1 cellular context compared by ENCODE assay signal in the genomic region with DNA sequence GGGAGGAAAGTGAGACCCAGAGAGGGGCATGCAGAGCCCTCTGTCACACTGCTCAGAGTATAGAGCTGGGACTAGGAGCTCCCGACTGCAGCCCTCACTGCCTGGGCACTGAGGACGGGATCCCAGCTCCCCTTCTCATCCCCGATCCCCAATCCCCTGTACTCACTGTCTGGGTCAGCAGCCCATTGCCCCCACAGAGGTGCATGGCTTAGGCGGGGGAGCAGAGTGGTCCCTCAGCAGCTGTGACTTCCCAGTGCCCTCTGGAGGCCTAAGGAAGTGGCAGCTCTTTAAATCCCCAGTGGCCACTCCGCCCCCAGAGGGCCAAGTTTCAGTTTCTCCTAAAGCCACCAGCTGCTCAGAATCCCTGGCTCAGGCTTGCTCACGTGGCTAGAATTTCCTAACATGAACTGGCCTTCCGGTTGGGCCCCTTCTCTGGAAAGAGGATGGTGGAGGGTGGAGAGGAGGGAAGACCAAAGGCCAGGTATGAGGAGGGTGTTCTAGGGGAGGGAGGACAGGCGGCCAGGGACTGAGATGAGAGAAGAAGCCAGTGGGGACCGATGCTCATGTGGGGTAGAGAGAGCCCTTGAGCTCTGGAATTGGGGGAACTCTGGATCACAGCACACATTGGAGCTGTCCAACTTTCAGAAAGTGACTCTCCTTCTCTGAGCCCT.
A peak's percentile ranks its signal among the peaks of the same experiment; 100 is the strongest.
TF ChIP-seq lines count a peak whose summit lies in the region.

A gene with protein sequence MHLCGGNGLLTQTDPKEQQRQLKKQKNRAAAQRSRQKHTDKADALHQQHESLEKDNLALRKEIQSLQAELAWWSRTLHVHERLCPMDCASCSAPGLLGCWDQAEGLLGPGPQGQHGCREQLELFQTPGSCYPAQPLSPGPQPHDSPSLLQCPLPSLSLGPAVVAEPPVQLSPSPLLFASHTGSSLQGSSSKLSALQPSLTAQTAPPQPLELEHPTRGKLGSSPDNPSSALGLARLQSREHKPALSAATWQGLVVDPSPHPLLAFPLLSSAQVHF (minus strand): TSS at position 262 of the 671 bp plus-strand sequence. CDS start 57 bp downstream, at position 205.

TF ChIP-seq in K562, 482 proteins besides CTCF, POLR2A, EP300 and RAD21 (continued from another document and continues in another):
- TF ChIP-seq, protein P1, sequence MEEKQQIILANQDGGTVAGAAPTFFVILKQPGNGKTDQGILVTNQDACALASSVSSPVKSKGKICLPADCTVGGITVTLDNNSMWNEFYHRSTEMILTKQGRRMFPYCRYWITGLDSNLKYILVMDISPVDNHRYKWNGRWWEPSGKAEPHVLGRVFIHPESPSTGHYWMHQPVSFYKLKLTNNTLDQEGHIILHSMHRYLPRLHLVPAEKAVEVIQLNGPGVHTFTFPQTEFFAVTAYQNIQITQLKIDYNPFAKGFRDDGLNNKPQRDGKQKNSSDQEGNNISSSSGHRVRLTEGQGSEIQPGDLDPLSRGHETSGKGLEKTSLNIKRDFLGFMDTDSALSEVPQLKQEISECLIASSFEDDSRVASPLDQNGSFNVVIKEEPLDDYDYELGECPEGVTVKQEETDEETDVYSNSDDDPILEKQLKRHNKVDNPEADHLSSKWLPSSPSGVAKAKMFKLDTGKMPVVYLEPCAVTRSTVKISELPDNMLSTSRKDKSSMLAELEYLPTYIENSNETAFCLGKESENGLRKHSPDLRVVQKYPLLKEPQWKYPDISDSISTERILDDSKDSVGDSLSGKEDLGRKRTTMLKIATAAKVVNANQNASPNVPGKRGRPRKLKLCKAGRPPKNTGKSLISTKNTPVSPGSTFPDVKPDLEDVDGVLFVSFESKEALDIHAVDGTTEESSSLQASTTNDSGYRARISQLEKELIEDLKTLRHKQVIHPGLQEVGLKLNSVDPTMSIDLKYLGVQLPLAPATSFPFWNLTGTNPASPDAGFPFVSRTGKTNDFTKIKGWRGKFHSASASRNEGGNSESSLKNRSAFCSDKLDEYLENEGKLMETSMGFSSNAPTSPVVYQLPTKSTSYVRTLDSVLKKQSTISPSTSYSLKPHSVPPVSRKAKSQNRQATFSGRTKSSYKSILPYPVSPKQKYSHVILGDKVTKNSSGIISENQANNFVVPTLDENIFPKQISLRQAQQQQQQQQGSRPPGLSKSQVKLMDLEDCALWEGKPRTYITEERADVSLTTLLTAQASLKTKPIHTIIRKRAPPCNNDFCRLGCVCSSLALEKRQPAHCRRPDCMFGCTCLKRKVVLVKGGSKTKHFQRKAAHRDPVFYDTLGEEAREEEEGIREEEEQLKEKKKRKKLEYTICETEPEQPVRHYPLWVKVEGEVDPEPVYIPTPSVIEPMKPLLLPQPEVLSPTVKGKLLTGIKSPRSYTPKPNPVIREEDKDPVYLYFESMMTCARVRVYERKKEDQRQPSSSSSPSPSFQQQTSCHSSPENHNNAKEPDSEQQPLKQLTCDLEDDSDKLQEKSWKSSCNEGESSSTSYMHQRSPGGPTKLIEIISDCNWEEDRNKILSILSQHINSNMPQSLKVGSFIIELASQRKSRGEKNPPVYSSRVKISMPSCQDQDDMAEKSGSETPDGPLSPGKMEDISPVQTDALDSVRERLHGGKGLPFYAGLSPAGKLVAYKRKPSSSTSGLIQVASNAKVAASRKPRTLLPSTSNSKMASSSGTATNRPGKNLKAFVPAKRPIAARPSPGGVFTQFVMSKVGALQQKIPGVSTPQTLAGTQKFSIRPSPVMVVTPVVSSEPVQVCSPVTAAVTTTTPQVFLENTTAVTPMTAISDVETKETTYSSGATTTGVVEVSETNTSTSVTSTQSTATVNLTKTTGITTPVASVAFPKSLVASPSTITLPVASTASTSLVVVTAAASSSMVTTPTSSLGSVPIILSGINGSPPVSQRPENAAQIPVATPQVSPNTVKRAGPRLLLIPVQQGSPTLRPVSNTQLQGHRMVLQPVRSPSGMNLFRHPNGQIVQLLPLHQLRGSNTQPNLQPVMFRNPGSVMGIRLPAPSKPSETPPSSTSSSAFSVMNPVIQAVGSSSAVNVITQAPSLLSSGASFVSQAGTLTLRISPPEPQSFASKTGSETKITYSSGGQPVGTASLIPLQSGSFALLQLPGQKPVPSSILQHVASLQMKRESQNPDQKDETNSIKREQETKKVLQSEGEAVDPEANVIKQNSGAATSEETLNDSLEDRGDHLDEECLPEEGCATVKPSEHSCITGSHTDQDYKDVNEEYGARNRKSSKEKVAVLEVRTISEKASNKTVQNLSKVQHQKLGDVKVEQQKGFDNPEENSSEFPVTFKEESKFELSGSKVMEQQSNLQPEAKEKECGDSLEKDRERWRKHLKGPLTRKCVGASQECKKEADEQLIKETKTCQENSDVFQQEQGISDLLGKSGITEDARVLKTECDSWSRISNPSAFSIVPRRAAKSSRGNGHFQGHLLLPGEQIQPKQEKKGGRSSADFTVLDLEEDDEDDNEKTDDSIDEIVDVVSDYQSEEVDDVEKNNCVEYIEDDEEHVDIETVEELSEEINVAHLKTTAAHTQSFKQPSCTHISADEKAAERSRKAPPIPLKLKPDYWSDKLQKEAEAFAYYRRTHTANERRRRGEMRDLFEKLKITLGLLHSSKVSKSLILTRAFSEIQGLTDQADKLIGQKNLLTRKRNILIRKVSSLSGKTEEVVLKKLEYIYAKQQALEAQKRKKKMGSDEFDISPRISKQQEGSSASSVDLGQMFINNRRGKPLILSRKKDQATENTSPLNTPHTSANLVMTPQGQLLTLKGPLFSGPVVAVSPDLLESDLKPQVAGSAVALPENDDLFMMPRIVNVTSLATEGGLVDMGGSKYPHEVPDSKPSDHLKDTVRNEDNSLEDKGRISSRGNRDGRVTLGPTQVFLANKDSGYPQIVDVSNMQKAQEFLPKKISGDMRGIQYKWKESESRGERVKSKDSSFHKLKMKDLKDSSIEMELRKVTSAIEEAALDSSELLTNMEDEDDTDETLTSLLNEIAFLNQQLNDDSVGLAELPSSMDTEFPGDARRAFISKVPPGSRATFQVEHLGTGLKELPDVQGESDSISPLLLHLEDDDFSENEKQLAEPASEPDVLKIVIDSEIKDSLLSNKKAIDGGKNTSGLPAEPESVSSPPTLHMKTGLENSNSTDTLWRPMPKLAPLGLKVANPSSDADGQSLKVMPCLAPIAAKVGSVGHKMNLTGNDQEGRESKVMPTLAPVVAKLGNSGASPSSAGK (IDR thresholded peaks at IDR 0.05): peak; percentile 49; the same call in 1 of the 2 replicates
- TF ChIP-seq RBBP5 (IDR thresholded peaks at IDR 0.05; ENCODE audit: borderline replicate concordance, insufficient read depth, low read length, poor library complexity, severe bottlenecking) (peak; percentile 22), MXI1 (IDR thresholded peaks at IDR 0.05; ENCODE audit: low read depth, low read length) (peak; percentile 58; the same call in 1 of the 2 replicates), ZFX (CRISPR knock-in tag; IDR thresholded peaks at IDR 0.05) (peak; percentile 73), ZNF778 (CRISPR knock-in tag; IDR thresholded peaks at IDR 0.05) (no peak), CEBPB (tag; IDR thresholded peaks at IDR 0.05) (no peak; the same call in 1 of the 2 replicates), HDAC1 (IDR thresholded peaks at IDR 0.05) (peak in 1 of 2 experiments; percentile 91; a peak in 2 of 4 replicates), ZNF134 (CRISPR knock-in tag; conservative IDR thresholded peaks at IDR 0.05) (no peak), BCOR (IDR thresholded peaks at IDR 0.05) (0 out of 2 replicates have a peak, but pooled peaks have one; percentile 11), TFAM (CRISPR knock-in tag; conservative IDR thresholded peaks at IDR 0.05) (no peak), ELF1 (tag; IDR thresholded peaks at IDR 0.05) (peak; percentile 63), ESRRA (IDR thresholded peaks at IDR 0.05; ENCODE audit: borderline replicate concordance, low read depth) (peak; percentile 49; the same call in 1 of the 2 replicates), PRPF4 (IDR thresholded peaks at IDR 0.05; ENCODE audit: insufficient read depth, low read depth, low read length, poor library complexity, severe bottlenecking) (no peak), LCOR (CRISPR knock-in tag; IDR thresholded peaks at IDR 0.05) (0 out of 2 replicates have a peak, but pooled peaks have one; percentile 29), CREB1 (IDR thresholded peaks at IDR 0.05) (no peak), CREB1 (CRISPR knock-in tag; IDR thresholded peaks at IDR 0.05) (peak; percentile 48; the same call in 1 of the 2 replicates), TAF7 (tag; IDR thresholded peaks at IDR 0.05) (no peak), EHMT2 (IDR thresholded peaks at IDR 0.05) (peak; percentile 82), ZNF445 (CRISPR knock-in tag; IDR thresholded peaks at IDR 0.05; ENCODE audit: low read depth) (no peak), ZNF274 (IDR thresholded peaks at IDR 0.05; ENCODE audit: borderline replicate concordance, low read depth, low read length) (no peak), OTX1 (CRISPR knock-in tag; IDR thresholded peaks at IDR 0.05) (0 out of 2 replicates have a peak, but pooled peaks have one; percentile 50), CREM (IDR thresholded peaks at IDR 0.05; ENCODE audit: low read depth) (0 out of 2 replicates have a peak, but pooled peaks have one; percentile 17), CXXC5 (CRISPR knock-in tag; IDR thresholded peaks at IDR 0.05) (0 out of 2 replicates have a peak, but pooled peaks have one; percentile 45), PURB (CRISPR knock-in tag; IDR thresholded peaks at IDR 0.05; ENCODE audit: low read depth) (no peak), ZFPM2 (CRISPR knock-in tag; IDR thresholded peaks at IDR 0.05) (no peak)
- TF ChIP-seq, protein P2, sequence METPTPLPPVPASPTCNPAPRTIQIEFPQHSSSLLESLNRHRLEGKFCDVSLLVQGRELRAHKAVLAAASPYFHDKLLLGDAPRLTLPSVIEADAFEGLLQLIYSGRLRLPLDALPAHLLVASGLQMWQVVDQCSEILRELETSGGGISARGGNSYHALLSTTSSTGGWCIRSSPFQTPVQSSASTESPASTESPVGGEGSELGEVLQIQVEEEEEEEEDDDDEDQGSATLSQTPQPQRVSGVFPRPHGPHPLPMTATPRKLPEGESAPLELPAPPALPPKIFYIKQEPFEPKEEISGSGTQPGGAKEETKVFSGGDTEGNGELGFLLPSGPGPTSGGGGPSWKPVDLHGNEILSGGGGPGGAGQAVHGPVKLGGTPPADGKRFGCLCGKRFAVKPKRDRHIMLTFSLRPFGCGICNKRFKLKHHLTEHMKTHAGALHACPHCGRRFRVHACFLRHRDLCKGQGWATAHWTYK (CRISPR knock-in tag; IDR thresholded peaks at IDR 0.05): no peak
- TF ChIP-seq, protein P3, sequence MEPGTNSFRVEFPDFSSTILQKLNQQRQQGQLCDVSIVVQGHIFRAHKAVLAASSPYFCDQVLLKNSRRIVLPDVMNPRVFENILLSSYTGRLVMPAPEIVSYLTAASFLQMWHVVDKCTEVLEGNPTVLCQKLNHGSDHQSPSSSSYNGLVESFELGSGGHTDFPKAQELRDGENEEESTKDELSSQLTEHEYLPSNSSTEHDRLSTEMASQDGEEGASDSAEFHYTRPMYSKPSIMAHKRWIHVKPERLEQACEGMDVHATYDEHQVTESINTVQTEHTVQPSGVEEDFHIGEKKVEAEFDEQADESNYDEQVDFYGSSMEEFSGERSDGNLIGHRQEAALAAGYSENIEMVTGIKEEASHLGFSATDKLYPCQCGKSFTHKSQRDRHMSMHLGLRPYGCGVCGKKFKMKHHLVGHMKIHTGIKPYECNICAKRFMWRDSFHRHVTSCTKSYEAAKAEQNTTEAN (CRISPR knock-in tag; IDR thresholded peaks at IDR 0.05): 0 out of 2 replicates have a peak, but pooled peaks have one; percentile 18
- TF ChIP-seq, protein P4, sequence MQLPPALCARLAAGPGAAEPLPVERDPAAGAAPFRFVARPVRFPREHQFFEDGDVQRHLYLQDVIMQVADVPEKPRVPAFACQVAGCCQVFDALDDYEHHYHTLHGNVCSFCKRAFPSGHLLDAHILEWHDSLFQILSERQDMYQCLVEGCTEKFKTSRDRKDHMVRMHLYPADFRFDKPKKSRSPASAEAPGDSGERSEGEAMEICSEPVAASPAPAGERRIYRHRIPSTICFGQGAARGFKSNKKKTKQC (CRISPR knock-in tag; IDR thresholded peaks at IDR 0.05): no peak
- TF ChIP-seq, protein P5, sequence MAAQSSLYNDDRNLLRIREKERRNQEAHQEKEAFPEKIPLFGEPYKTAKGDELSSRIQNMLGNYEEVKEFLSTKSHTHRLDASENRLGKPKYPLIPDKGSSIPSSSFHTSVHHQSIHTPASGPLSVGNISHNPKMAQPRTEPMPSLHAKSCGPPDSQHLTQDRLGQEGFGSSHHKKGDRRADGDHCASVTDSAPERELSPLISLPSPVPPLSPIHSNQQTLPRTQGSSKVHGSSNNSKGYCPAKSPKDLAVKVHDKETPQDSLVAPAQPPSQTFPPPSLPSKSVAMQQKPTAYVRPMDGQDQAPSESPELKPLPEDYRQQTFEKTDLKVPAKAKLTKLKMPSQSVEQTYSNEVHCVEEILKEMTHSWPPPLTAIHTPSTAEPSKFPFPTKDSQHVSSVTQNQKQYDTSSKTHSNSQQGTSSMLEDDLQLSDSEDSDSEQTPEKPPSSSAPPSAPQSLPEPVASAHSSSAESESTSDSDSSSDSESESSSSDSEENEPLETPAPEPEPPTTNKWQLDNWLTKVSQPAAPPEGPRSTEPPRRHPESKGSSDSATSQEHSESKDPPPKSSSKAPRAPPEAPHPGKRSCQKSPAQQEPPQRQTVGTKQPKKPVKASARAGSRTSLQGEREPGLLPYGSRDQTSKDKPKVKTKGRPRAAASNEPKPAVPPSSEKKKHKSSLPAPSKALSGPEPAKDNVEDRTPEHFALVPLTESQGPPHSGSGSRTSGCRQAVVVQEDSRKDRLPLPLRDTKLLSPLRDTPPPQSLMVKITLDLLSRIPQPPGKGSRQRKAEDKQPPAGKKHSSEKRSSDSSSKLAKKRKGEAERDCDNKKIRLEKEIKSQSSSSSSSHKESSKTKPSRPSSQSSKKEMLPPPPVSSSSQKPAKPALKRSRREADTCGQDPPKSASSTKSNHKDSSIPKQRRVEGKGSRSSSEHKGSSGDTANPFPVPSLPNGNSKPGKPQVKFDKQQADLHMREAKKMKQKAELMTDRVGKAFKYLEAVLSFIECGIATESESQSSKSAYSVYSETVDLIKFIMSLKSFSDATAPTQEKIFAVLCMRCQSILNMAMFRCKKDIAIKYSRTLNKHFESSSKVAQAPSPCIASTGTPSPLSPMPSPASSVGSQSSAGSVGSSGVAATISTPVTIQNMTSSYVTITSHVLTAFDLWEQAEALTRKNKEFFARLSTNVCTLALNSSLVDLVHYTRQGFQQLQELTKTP (IDR thresholded peaks at IDR 0.05; ENCODE audit: low read depth in 1 of 2, partially characterized antibody in 2 of 2): no peak
- TF ChIP-seq, protein P6, sequence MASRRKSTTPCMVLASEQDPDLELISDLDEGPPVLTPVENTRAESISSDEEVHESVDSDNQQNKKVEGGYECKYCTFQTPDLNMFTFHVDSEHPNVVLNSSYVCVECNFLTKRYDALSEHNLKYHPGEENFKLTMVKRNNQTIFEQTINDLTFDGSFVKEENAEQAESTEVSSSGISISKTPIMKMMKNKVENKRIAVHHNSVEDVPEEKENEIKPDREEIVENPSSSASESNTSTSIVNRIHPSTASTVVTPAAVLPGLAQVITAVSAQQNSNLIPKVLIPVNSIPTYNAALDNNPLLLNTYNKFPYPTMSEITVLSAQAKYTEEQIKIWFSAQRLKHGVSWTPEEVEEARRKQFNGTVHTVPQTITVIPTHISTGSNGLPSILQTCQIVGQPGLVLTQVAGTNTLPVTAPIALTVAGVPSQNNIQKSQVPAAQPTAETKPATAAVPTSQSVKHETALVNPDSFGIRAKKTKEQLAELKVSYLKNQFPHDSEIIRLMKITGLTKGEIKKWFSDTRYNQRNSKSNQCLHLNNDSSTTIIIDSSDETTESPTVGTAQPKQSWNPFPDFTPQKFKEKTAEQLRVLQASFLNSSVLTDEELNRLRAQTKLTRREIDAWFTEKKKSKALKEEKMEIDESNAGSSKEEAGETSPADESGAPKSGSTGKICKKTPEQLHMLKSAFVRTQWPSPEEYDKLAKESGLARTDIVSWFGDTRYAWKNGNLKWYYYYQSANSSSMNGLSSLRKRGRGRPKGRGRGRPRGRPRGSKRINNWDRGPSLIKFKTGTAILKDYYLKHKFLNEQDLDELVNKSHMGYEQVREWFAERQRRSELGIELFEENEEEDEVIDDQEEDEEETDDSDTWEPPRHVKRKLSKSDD (conservative IDR thresholded peaks at IDR 0.05; ENCODE audit: low read length): no peak
